9 cellular contexts compared by ENCODE assay signal in the genomic region with DNA sequence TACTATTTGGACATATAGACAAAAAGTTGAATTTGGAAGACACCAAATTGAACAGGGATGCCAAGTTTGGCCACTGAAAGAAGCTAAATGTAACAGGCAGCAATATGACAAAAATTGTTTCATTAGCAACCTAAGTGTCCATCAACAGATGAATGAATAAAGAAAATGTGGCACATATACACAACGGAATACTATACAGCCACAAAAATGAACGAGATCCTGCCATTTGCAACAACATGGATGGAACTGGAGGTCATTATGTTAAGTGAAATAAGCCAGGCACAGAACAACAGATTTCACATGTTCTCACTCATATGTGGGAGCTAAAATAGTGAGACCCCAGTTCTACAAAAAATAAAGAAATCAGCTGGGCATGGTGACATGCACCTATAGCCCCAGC. TPM values are rescaled to one million over a fixed set of nuclear protein-coding genes. Genes with fewer than 3 reads are reported as not detected.
"Had no signal": no experiment of that assay in that cellular context is flagged by ENCODE, and none has a peak within 500 bp of the region (broad histone marks: within the 10 kb centered on the region; RNA-seq: fewer than 3 reads in every experiment).

No MANE protein-coding gene starts in this region.

- ATAC-seq: HepG2 had no signal

- H3K4me2 ChIP-seq: KMS-11 had no signal

- DNase-seq: IMR-90, Karpas-422, KBM-7, KG1 had no signal

- H3K27ac ChIP-seq: HL-60, KMS-11 had no signal

- FAIRE-seq: HepG2, HTR-8/SVneo had no signal

- H3K9ac ChIP-seq: KMS-11 had no signal

RNA-seq across cellular contexts. Expression of gene NEBL, which starts 43.8 kb away (rescaled TPM):
- total RNA-seq: HepG2 had no signal
- polyA plus RNA-seq: HepG2, IgD-negative memory B cell had no signal
